ENCODE assay signal across 22 cellular contexts in the genomic region with DNA sequence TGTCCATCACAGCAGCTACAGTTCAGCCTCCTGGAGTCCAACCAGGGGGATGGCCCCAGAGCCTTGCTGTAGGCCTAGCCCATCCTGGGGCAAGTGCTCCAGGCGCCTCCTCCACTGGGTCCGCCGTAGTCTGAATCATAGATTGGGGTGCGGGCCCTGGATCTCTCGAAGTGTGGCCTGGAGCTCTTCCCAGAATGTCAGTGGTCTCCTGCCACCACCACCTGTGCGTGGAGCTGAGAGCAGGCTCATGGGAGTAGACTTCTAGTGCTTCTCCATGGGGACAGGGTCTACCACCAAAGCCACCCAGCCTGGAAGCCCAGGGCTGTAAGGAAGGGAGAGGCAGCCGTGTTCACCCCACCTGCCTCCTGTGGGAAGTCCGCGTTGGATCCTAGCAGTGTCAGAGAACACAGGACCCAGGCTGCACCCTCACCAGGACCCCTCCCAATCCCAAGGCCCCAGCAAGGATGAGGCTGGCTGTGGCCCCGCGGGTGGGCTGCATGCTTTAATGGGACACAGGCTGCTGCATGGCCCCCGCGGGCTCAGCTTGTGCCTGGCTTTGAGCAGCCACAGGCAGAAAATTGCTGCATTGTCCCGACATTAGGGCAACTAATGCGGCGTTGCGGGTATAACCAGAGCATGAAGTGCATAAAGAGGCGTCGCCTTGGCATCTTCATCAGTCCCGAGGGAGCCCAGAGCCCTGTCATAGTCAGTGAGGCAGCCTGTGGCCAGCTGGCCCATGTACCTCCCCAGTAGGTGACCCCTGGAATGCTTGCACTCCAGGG. TPM values are rescaled to one million over a fixed set of nuclear protein-coding genes. Genes with fewer than 3 reads are reported as not detected.
A peak's percentile ranks its signal among the peaks of the same experiment; 100 is the strongest.
DNase-seq lines count a peak whose midpoint lies in the region; ATAC-seq and TF ChIP-seq lines count a peak whose summit lies in the region.
"Had no signal": no experiment of that assay in that cellular context is flagged by ENCODE, and none has a peak within 500 bp of the region (broad histone marks: within the 10 kb centered on the region; RNA-seq: fewer than 3 reads in every experiment).

No MANE protein-coding gene starts in this region.

- H3T11ph ChIP-seq in H9 (ENCODE audit: low read length), result no peak overlapping the region

- H2BK15ac ChIP-seq in H9 (ENCODE audit: low read depth, low read length), result no peak overlapping the region

- H3K36me3 Mint-ChIP-seq in H9 (ENCODE audit: insufficient read depth in 1 of 3, low read depth in 3 of 3) (no peaks in the 10 kb centered on the region), T-helper 17 cell (ENCODE audit: low read depth) (peaks cover 5% of the 10 kb centered on the region)

- no peaks in the 10 kb centered on the region for H3K79me2 ChIP-seq in H9 (ENCODE audit: insufficient read depth, low read length)

- H2AFZ ChIP-seq in H9 (ENCODE audit: low read length), result no peak overlapping the region
- no peak overlapping the region for H2AFZ ChIP-seq in neuron (ENCODE audit: low read depth, low read length)
- H2AFZ ChIP-seq: GM23248 had no signal

- no peaks in the 10 kb centered on the region; a peak in 1 of 5 replicates for H3K9me3 Mint-ChIP-seq in H9
- H3K9me3 Mint-ChIP-seq: CD4-positive, alpha-beta T cell had no signal

- TF ChIP-seq CTCF in H9 (conservative IDR thresholded peaks at IDR 0.05) (no peak), lower lobe of right lung (IDR thresholded peaks at IDR 0.05) (no peak)

- H3K27ac Mint-ChIP-seq in H9 (no peak overlapping the region), T-helper 17 cell (no peak overlapping the region)
- H3K27ac Mint-ChIP-seq: CD4-positive, alpha-beta T cell had no signal

- no peak overlapping the region for H4K8ac ChIP-seq in H9 (replicated peaks; ENCODE audit: insufficient read length, low read depth, low read length)

- no peak overlapping the region for H2BK12ac ChIP-seq in H9 (ENCODE audit: insufficient read length, low read depth, low read length)

- H3K4ac ChIP-seq in H9 (ENCODE audit: low read depth, low read length), result no peak overlapping the region

- peaks cover 25% of the 10 kb centered on the region for H3K23me2 ChIP-seq in H9 (ENCODE audit: insufficient read length, low read depth, low read length, poor library complexity, severe bottlenecking)

- H3K27me3 ChIP-seq in H9 (ENCODE audit: insufficient read depth, low read length) (no peaks in the 10 kb centered on the region; the same call in 1 of the 2 replicates), iPS DF 6.9 (ENCODE audit: control insufficient read depth, insufficient read depth, low read length) (no peaks in the 10 kb centered on the region; the same call in 1 of the 2 replicates), neuron (ENCODE audit: insufficient read depth, low read length) (no peaks in the 10 kb centered on the region), lower lobe of right lung (ENCODE audit: low read depth) (peaks cover 89% of the 10 kb centered on the region)

- H3K56ac ChIP-seq in H9 (ENCODE audit: insufficient read length, low read depth, low read length), result no peak overlapping the region

- H3K14ac ChIP-seq in H9 (ENCODE audit: insufficient read depth, low read length), result no peak overlapping the region

- H3K4me1 Mint-ChIP-seq in H9, result peaks cover 51 to 53% of the 10 kb centered on the region in 2 experiments
- H3K4me1 Mint-ChIP-seq in T-helper 17 cell, result peaks cover 13% of the 10 kb centered on the region

- H3K4me3 ChIP-seq in iPS DF 6.9 (ENCODE audit: low read length), result peak overlapping the region; percentile 73; the same call in 1 of the 2 replicates
- peak overlapping the region; percentile 56 for H3K4me3 ChIP-seq in neuron (ENCODE audit: low read length)
- H3K4me3 ChIP-seq in lower lobe of right lung, result no peak overlapping the region
- H3K4me3 ChIP-seq: K562 had no signal

- ATAC-seq in T-helper 17 cell (no peak), lower lobe of right lung (no peak)
- ATAC-seq: K562 had no signal

- no peak overlapping the region for H4K91ac ChIP-seq in H9 (ENCODE audit: insufficient read length, low read depth, low read length)

- no peak overlapping the region for H3K23ac ChIP-seq in H9 (ENCODE audit: insufficient read length, low read depth, low read length)

- no peak overlapping the region for H2AK5ac ChIP-seq in H9 (ENCODE audit: insufficient read length, low read length)

- no peak overlapping the region for H4K5ac ChIP-seq in H9 (ENCODE audit: insufficient read length, low read depth, low read length)

- H3K9me3 ChIP-seq in H9 (ENCODE audit: control insufficient read depth, low read depth, low read length) (no peaks in the 10 kb centered on the region), T-helper 17 cell (ENCODE audit: control insufficient read depth, low read length, poor library complexity, severe bottlenecking) (no peaks in the 10 kb centered on the region), iPS DF 6.9 (ENCODE audit: control insufficient read depth, insufficient read depth, low read length) (no peaks in the 10 kb centered on the region), neuron (ENCODE audit: low read length) (no peaks in the 10 kb centered on the region), lower lobe of right lung (no peaks in the 10 kb centered on the region)

- intact Hi-C loops in lower lobe of right lung (cut with DNase I), result no loop called here

- H3K27ac ChIP-seq in H9 (ENCODE audit: insufficient read length, low read depth, low read length) (no peak overlapping the region), iPS DF 6.9 (ENCODE audit: low read length) (no peak overlapping the region), lower lobe of right lung (no peak overlapping the region)
- H3K27ac ChIP-seq: GM23248, HL-60, RWPE1 had no signal

- no peak overlapping the region for H3K18ac ChIP-seq in H9 (ENCODE audit: insufficient read length, low read depth, low read length)

- H3K36me3 ChIP-seq in iPS DF 6.9 (ENCODE audit: control insufficient read depth, insufficient read depth, low read length), result no peaks in the 10 kb centered on the region
- H3K36me3 ChIP-seq in neuron (ENCODE audit: insufficient read depth, low read length), result no peaks in the 10 kb centered on the region
- no peaks in the 10 kb centered on the region for H3K36me3 ChIP-seq in lower lobe of right lung

- no CpG with 5 or more reads among the region's 20 CpGs for WGBS in H9 (ENCODE audit: extremely low coverage, insufficient read length, low lambda C conversion rate)
- WGBS in iPS DF 6.9 (ENCODE audit: insufficient coverage, insufficient read length), result no CpG with 5 or more reads among the region's 20 CpGs

- H2BK5ac ChIP-seq in H9 (ENCODE audit: insufficient read length, low read length), result no peak overlapping the region

- DNase-seq in H9, result no peak
- DNase-seq in T-helper 17 cell, result no peak
- DNase-seq in iPS DF 6.9 (ENCODE audit: low read depth, low spot score), result no peak
- no peak for DNase-seq in DMS153 (lab: John Stamatoyannopoulos, UW)
- DNase-seq in NCI-H128 (lab: John Stamatoyannopoulos, UW; ENCODE audit: unreplicated experiment), result no peak
- DNase-seq in lower lobe of right lung, result no peak
- DNase-seq in activated CD8-positive, alpha-beta memory T cell treated with anti-CD3 and anti-CD28 coated beads, Interleukin-2, amount 50 U/mL, for 4 hours, result no peak
- DNase-seq: Calu3; CD4-positive, alpha-beta T cell; NCI-H1417 treated with DMSO at 0.1 percent for 48 hours; NCI-H2029; NCI-H2171 treated with DMSO at 0.1 percent for 48 hours; NCI-H446 treated with DMSO at 0.1 percent for 48 hours; OCI-M1; SW 1271 had no signal

- H2BK20ac ChIP-seq in H9 (ENCODE audit: low read depth, low read length, poor library complexity, severe bottlenecking), result no peak overlapping the region

- H3K4me1 ChIP-seq in H9 (ENCODE audit: insufficient read depth, low read length) (peaks cover 5% of the 10 kb centered on the region; the same call in 1 of the 2 replicates), iPS DF 6.9 (ENCODE audit: control insufficient read depth, insufficient read depth, low read length) (peaks cover 16% of the 10 kb centered on the region), neuron (ENCODE audit: insufficient read depth, low read length) (peaks cover 72% of the 10 kb centered on the region), lower lobe of right lung (peaks cover 25% of the 10 kb centered on the region)

- no peak overlapping the region for H2BK120ac ChIP-seq in H9 (ENCODE audit: low read depth, low read length, poor library complexity, severe bottlenecking)

- H3K4me3 Mint-ChIP-seq in H9 (peak overlapping the region; percentile 83 to 89), T-helper 17 cell (peak overlapping the region; percentile 12)
- H3K4me3 Mint-ChIP-seq: CD4-positive, alpha-beta T cell had no signal

- peak overlapping the region; percentile 79 for H3K4me2 ChIP-seq in H9 (ENCODE audit: insufficient read depth, insufficient read length, low read length)

- no peak overlapping the region for H3K9ac ChIP-seq in H9 (ENCODE audit: extremely low read depth, insufficient read length, low read length)
- H3K9ac ChIP-seq: GM23248 had no signal

- H4K20me1 ChIP-seq in H9 (ENCODE audit: control insufficient read depth, insufficient read depth, insufficient read length), result no peaks in the 10 kb centered on the region

- H3K79me1 ChIP-seq in H9 (ENCODE audit: insufficient read depth, low read depth, low read length, poor library complexity, severe bottlenecking), result no peaks in the 10 kb centered on the region

- H3K27me3 Mint-ChIP-seq in H9 (ENCODE audit: low read depth), result peaks cover 24% of the 10 kb centered on the region
- peaks cover 60% of the 10 kb centered on the region for H3K27me3 Mint-ChIP-seq in T-helper 17 cell

RNA-seq across cellular contexts. Expression of a gene that starts 0.7 kb away (rescaled TPM):
- total RNA-seq in H9 (2021) (89.9 and 93.4 TPM in 2 replicates), T-helper 17 cell (not detected), lower lobe of right lung (not detected)
- total RNA-seq: Calu3; CD4-positive, alpha-beta T cell; G401; GM23248; K562; SK-MEL-5 had no signal

RNA-seq across cellular contexts. Expression of a gene that starts 7.5 kb away (rescaled TPM):
- total RNA-seq in H9 (2021) (107 and 114 TPM in 2 replicates), T-helper 17 cell (10 to 100 TPM in 1 of 2 donors, 1 to 10 TPM in 1; 9.8 to 10.2 TPM), lower lobe of right lung (49.0 TPM)

RNA-seq across cellular contexts. Expression of a gene that starts 17.7 kb away (rescaled TPM):
- total RNA-seq in H9 (2021) (8.9 and 9.6 TPM in 2 replicates), T-helper 17 cell (under 1 TPM; 0.23 to 0.37 TPM), lower lobe of right lung (16.6 TPM)

RNA-seq across cellular contexts. Expression of a gene that starts 37.3 kb away (rescaled TPM):
- 4.9 and 7.1 TPM in 2 replicates for total RNA-seq in H9 (2021)
- total RNA-seq in T-helper 17 cell, result 10 to 100 TPM; 17.7 to 25.9 TPM
- total RNA-seq in lower lobe of right lung, result 14.0 TPM

RNA-seq across cellular contexts. Expression of a gene that starts 43.8 kb away (rescaled TPM):
- total RNA-seq in H9 (2021) (547 and 582 TPM in 2 replicates), T-helper 17 cell (100 to 1,000 TPM; 510 to 543 TPM), lower lobe of right lung (317 TPM)

Comparison
In these comparisons a context has a peak if more than half of its experiments do, and no peak if none do; other contexts are left out.
1. RNA of a gene that starts 0.7 kb away (total RNA-seq): 89.9 to 93.4 TPM in H9; not detected in T-helper 17 cell and not detected in lower lobe of right lung (single experiment); every median in the first group is over 10 times any median in the second.